In genomic region chr15:100873029-100873677, GRCh38 we compare ENCODE assay signal across 9 cellular contexts. TPM values are rescaled to one million over a fixed set of nuclear protein-coding genes. Genes with fewer than 3 reads are reported as not detected.
DNase-seq lines count a peak whose midpoint lies in the region; ATAC-seq and TF ChIP-seq lines count a peak whose summit lies in the region.
"Had no signal": no experiment of that assay in that cellular context is flagged by ENCODE, and none has a peak within 500 bp of the region (broad histone marks: within the 10 kb centered on the region; RNA-seq: fewer than 3 reads in every experiment).

No MANE protein-coding gene starts in this region.

- H3K27ac ChIP-seq in C4-2B (no peak overlapping the region), OCI-LY7 (ENCODE audit: low read depth, low read length, poor library complexity, severe bottlenecking) (no peak overlapping the region)
- H3K27ac ChIP-seq: SJSA1 had no signal

- H3K4me1 ChIP-seq in OCI-LY7 (ENCODE audit: insufficient read depth, low read length, poor library complexity, severe bottlenecking) = no peaks in the 10 kb centered on the region
- H3K4me1 ChIP-seq: SJSA1 had no signal

- intact Hi-C loops in OCI-LY7 (cut with micrococcal nuclease; ENCODE audit: unreplicated experiment) = loop anchor here (5.0 kb wide), 2 partner anchors 134 to 246 kb away; no protein-coding TSS in a partner anchor

- POLR2A ChIA-PET in OCI-LY7 (lab: Charles Lee) = interaction anchor here (0.5 to 1.4 kb wide), 7 partner anchors 9 to 448 kb away, joined by 3 to 9 read pairs (median 3); no protein-coding TSS in a partner anchor

- no peak overlapping the region for H3K4me3 ChIP-seq in OCI-LY7 (ENCODE audit: low read depth, low read length, poor library complexity, severe bottlenecking)
- H3K4me3 ChIP-seq: SJSA1 had no signal

- peak overlapping the region; percentile 79; the same call in 1 of the 2 replicates for H2AFZ ChIP-seq in OCI-LY7 (ENCODE audit: low read length)

- no peaks in the 10 kb centered on the region for H3K9me2 ChIP-seq in OCI-LY7 (ENCODE audit: insufficient read depth, low read length)

- H3K36me3 ChIP-seq in OCI-LY7 (ENCODE audit: insufficient read depth, low read length) = no peaks in the 10 kb centered on the region
- H3K36me3 ChIP-seq: SJSA1 had no signal

- DNase-seq in HT-29 (ENCODE audit: low spot score) = peak; percentile 95
- peak; percentile 77 for DNase-seq in OCI-LY7 (ENCODE audit: low spot score)
- DNase-seq in activated naive CD4-positive, alpha-beta T cell treated with Interleukin-2 at 50 U/mL for 16 hours = peak; percentile 43
- DNase-seq in glomerular visceral epithelial cell (ENCODE audit: extremely low spot score) = peak; percentile 80
- peak; percentile 93 for DNase-seq in pons (ENCODE audit: low spot score)

- ATAC-seq in GM18867 (IDR thresholded peaks at IDR 0.05; ENCODE audit: unreplicated experiment) = peak; percentile 71
- no peak for ATAC-seq in HG03095 (IDR thresholded peaks at IDR 0.05; ENCODE audit: unreplicated experiment)

- H3K4me2 ChIP-seq in OCI-LY7 (ENCODE audit: low read length) = no peak overlapping the region

- no TSS peak for BruUV-seq in OCI-LY7 (replicated peaks; lab: Mats Ljungman, UMichigan)

- no peaks in the 10 kb centered on the region for H3K79me2 ChIP-seq in OCI-LY7 (ENCODE audit: insufficient read depth, low read depth, low read length)

- peaks cover 8% of the 10 kb centered on the region; the same call in 1 of the 2 replicates for H3K9me3 ChIP-seq in OCI-LY7 (ENCODE audit: low read length)

- H4K20me1 ChIP-seq in OCI-LY7 (ENCODE audit: insufficient read depth, low read length) = no peaks in the 10 kb centered on the region

- CTCF ChIA-PET in OCI-LY7 (lab: Charles Lee; ENCODE audit: unreplicated experiment) = interaction anchor here (1.2 kb wide), 1 partner anchor 24 kb away, joined by 5 read pairs; no protein-coding TSS in a partner anchor

- peak; percentile 93 for TF ChIP-seq CTCF in C4-2B (conservative IDR thresholded peaks at IDR 0.05)
- TF ChIP-seq CTCF in OCI-LY7 (conservative IDR thresholded peaks at IDR 0.05; ENCODE audit: low read length) = peak; percentile 93

RNA-seq across cellular contexts. Expression of gene ALDH1A3, which starts 6.5 kb away (rescaled TPM):
- 12.3 and 21.0 TPM in 2 replicates for total RNA-seq in HT-29 (2014; rRNA removed; shearing (Covaris generic))
- not detected in 2 replicates for total RNA-seq in OCI-LY7 (2014; rRNA removed; shearing (Covaris generic))
- total RNA-seq in OCI-LY7 (2022) = not detected in 2 replicates

RNA-seq across cellular contexts. Expression of gene LRRK1, which starts 46.0 kb away (rescaled TPM):
- 20.9 and 25.0 TPM in 2 replicates for total RNA-seq in HT-29 (2014; rRNA removed; shearing (Covaris generic))
- total RNA-seq in OCI-LY7 (2014; rRNA removed; shearing (Covaris generic)) = 74.2 and 92.3 TPM in 2 replicates
- total RNA-seq in OCI-LY7 (2022) = 219 and 233 TPM in 2 replicates

Comparison
In these comparisons a context has a peak if more than half of its experiments do, and no peak if none do; other contexts are left out.
1. DNase-seq: peak in every context shown above with its lines; median percentile 95 in HT-29; 93 in pons; 80 in glomerular visceral epithelial cell; 77 in OCI-LY7; 43 in activated naive CD4-positive, alpha-beta T cell treated with Interleukin-2 at 50 U/mL for 16 hours.
2. RNA of gene ALDH1A3, which starts 6.5 kb away (total RNA-seq): 12.3 to 21.0 TPM in HT-29; not detected in OCI-LY7; every median in the first group is over 10 times any median in the second.